In genomic region chr15:71088155-71088554, GRCh38 we compare ENCODE assay signal across 7 cellular contexts. TPM values are rescaled to one million over a fixed set of nuclear protein-coding genes. Genes with fewer than 3 reads are reported as not detected.
"Had no signal": no experiment of that assay in that cellular context is flagged by ENCODE, and none has a peak within 500 bp of the region (broad histone marks: within the 10 kb centered on the region; RNA-seq: fewer than 3 reads in every experiment).

No MANE protein-coding gene starts in this region.

- H3K4me1 Mint-ChIP-seq: IgD-negative memory B cell had no signal

- H3K27ac ChIP-seq: HL-60 had no signal

- ATAC-seq: HepG2, K562 had no signal

- DNase-seq: IMR-90, KBM-7, KG1 had no signal

- H3K4me3 Mint-ChIP-seq: IgD-negative memory B cell had no signal

- H3K36me3 Mint-ChIP-seq: IgD-negative memory B cell had no signal

- H3K4me3 ChIP-seq: K562 had no signal

- H3K27me3 Mint-ChIP-seq: IgD-negative memory B cell had no signal

RNA-seq across cellular contexts. Expression of gene THSD4, which starts 27.1 kb away (rescaled TPM):
- polyA plus RNA-seq: IgD-negative memory B cell had no signal
